In the genomic region with DNA sequence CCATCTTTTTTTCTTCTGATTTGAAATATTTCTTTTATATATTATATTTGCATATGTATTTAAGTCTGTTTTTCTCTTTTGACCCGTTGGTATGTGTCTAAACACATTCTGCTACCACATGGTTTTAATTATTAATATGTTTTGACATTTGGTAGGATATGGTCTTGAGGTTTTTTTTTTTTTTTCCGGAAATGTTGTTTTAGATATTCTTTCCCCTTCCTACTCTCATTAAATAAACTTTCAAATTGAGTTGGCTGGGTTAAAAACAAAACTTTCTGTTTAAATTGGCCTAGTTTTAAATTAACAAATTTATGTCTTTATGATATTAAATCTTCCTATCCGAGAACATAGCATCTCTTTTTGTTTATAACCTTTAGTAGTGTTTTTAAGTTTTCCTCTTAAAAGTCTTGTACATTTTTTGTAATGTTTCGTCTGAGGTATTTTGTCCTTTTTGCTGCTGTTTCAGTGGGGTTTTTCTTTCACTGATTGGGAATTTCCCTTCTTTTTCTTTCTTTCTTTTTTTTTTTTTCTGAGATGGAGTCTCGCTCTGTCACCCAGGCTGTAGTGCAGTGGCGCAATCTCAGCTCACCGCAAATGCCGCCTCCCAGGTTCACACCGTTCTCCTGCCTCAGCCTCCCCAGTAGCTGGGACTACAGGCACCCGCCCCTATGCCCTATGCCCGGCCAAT, we compare ENCODE assay signal across 8 cellular contexts. TPM values are rescaled to one million over a fixed set of nuclear protein-coding genes. Genes with fewer than 3 reads are reported as not detected.
A peak's percentile ranks its signal among the peaks of the same experiment; 100 is the strongest.
DNase-seq lines count a peak whose midpoint lies in the region; ATAC-seq and TF ChIP-seq lines count a peak whose summit lies in the region.

No MANE protein-coding gene starts in this region.

- no peaks in the 10 kb centered on the region for H3K27me3 Mint-ChIP-seq in activated B cell treated with CpG ODN at 0.5 μM for 24 hours
- no peaks in the 10 kb centered on the region for H3K27me3 Mint-ChIP-seq in naive thymus-derived CD4-positive, alpha-beta T cell

- peak overlapping the region; percentile 93 for H3K27ac Mint-ChIP-seq in activated B cell treated with CpG ODN at 0.5 μM for 24 hours
- peak overlapping the region in 3 of 9 donors; percentile 20 to 50 (median 45) for H3K27ac Mint-ChIP-seq in naive thymus-derived CD4-positive, alpha-beta T cell

- no peak for TF ChIP-seq EP300 in gastroesophageal sphincter (IDR thresholded peaks at IDR 0.05)

- H3K36me3 Mint-ChIP-seq in activated B cell treated with CpG ODN at 0.5 μM for 24 hours (ENCODE audit: low read depth) = peaks cover 14% of the 10 kb centered on the region
- H3K36me3 Mint-ChIP-seq in naive thymus-derived CD4-positive, alpha-beta T cell = peaks cover 3 to 36% (median 10%) of the 10 kb centered on the region in 5 donors

- H3K27ac ChIP-seq in naive thymus-derived CD4-positive, alpha-beta T cell (ENCODE audit: low read depth, low read length) = no peak overlapping the region
- no peak overlapping the region for H3K27ac ChIP-seq in gastroesophageal sphincter

- CTCF ChIA-PET in activated B cell treated with CpG ODN at 0.5 μM for 24 hours (lab: Charles Lee) = no interaction called here
- CTCF ChIA-PET in naive thymus-derived CD4-positive, alpha-beta T cell (lab: Charles Lee) = no interaction called here

- H3K27me3 ChIP-seq in naive thymus-derived CD4-positive, alpha-beta T cell (ENCODE audit: control insufficient read depth in 2 of 2, insufficient read depth in 2 of 2, low read length in 2 of 2) = no peaks in the 10 kb centered on the region
- no peaks in the 10 kb centered on the region for H3K27me3 ChIP-seq in gastroesophageal sphincter

- H3K9me3 Mint-ChIP-seq in activated B cell treated with CpG ODN at 0.5 μM for 24 hours = no peaks in the 10 kb centered on the region
- H3K9me3 Mint-ChIP-seq in naive thymus-derived CD4-positive, alpha-beta T cell = no peaks in the 10 kb centered on the region

- intact Hi-C loops in activated B cell treated with CpG ODN at 0.5 μM for 24 hours (cut with micrococcal nuclease) = loop anchor here (1.0 to 2.0 kb wide), 3 partner anchors 14 to 25 kb away; partner anchors contain the start of gene STAM
- intact Hi-C loops in naive thymus-derived CD4-positive, alpha-beta T cell (cut with micrococcal nuclease) = loop anchor here in 1 of 2 donors (2.0 kb wide), 1 partner anchor 25 kb away; the partner anchor contains the start of gene STAM

- peaks cover 43% of the 10 kb centered on the region for H3K4me1 Mint-ChIP-seq in activated B cell treated with CpG ODN at 0.5 μM for 24 hours
- H3K4me1 Mint-ChIP-seq in naive thymus-derived CD4-positive, alpha-beta T cell = peaks cover 28 to 71% (median 54%) of the 10 kb centered on the region in 7 donors

- 69 to 78% methylated on average over 4 to 11 of the region's 11 CpGs for WGBS in gastroesophageal sphincter (ENCODE audit: low coverage in 1 of 2), 2 donors

- peaks cover 10 to 11% of the 10 kb centered on the region in 2 donors for H3K4me1 ChIP-seq in naive thymus-derived CD4-positive, alpha-beta T cell (ENCODE audit: control insufficient read depth in 2 of 2, insufficient read depth in 2 of 2, low read length in 2 of 2)
- H3K4me1 ChIP-seq in gastroesophageal sphincter = peaks cover 0 to 25% (median 0%) of the 10 kb centered on the region in 3 donors

- POLR2A ChIA-PET in activated B cell treated with CpG ODN at 0.5 μM for 24 hours (lab: Charles Lee) = interaction anchor here (0.7 to 3.2 kb wide), 8 partner anchors 11 to 851 kb away, joined by 3 to 27 read pairs (median 6); partner anchors contain the start of genes STAM and VIM
- POLR2A ChIA-PET in naive thymus-derived CD4-positive, alpha-beta T cell (lab: Charles Lee) = no interaction called here

- TF ChIP-seq CTCF in activated B cell treated with CpG ODN at 0.5 μM for 24 hours (IDR thresholded peaks at IDR 0.05) (no peak), gastroesophageal sphincter (IDR thresholded peaks at IDR 0.05) (no peak)

- peak overlapping the region; percentile 83 for H3K4me3 Mint-ChIP-seq in activated B cell treated with CpG ODN at 0.5 μM for 24 hours
- peak overlapping the region in 7 of 10 donors; percentile 12 to 51 (median 32) for H3K4me3 Mint-ChIP-seq in naive thymus-derived CD4-positive, alpha-beta T cell

- peak; percentile 31 for DNase-seq in activated B cell treated with CpG ODN at 0.5 μM for 24 hours
- peak in 2 of 9 donors; percentile 9 to 32 for DNase-seq in naive thymus-derived CD4-positive, alpha-beta T cell
- no peak for DNase-seq in NCI-H146 (lab: John Stamatoyannopoulos, UW)
- DNase-seq in NOMO-1 treated with dmso at 0.1 percent for 144 hours (lab: John Stamatoyannopoulos, UW; ENCODE audit: unreplicated experiment) = no peak

- ATAC-seq in GM18858 (IDR thresholded peaks at IDR 0.05; ENCODE audit: unreplicated experiment) (peak; percentile 66), HG02642 (IDR thresholded peaks at IDR 0.05; ENCODE audit: poor library complexity, unreplicated experiment) (peak; percentile 64), activated B cell treated with CpG ODN at 0.5 μM for 24 hours (ENCODE audit: low read depth) (peak; percentile 82), HG03521 (IDR thresholded peaks at IDR 0.05; ENCODE audit: unreplicated experiment) (no peak), gastroesophageal sphincter (no peak)
- ATAC-seq in naive thymus-derived CD4-positive, alpha-beta T cell = peak; percentile 58

- no peak for TF ChIP-seq POLR2A in gastroesophageal sphincter (IDR thresholded peaks at IDR 0.05)

- no peaks in the 10 kb centered on the region for H3K9me3 ChIP-seq in naive thymus-derived CD4-positive, alpha-beta T cell (ENCODE audit: control insufficient read depth in 2 of 3, low read length in 3 of 3)
- H3K9me3 ChIP-seq in gastroesophageal sphincter = no peaks in the 10 kb centered on the region

- no peak overlapping the region for H3K4me3 ChIP-seq in naive thymus-derived CD4-positive, alpha-beta T cell (ENCODE audit: low read length)
- H3K4me3 ChIP-seq in gastroesophageal sphincter = no peak overlapping the region

- no peaks in the 10 kb centered on the region for H3K36me3 ChIP-seq in naive thymus-derived CD4-positive, alpha-beta T cell (ENCODE audit: control insufficient read depth in 2 of 3, insufficient read depth in 3 of 3, low read length in 3 of 3)
- H3K36me3 ChIP-seq in gastroesophageal sphincter = no peaks in the 10 kb centered on the region

RNA-seq across cellular contexts. Expression of gene STAM, which starts 25.4 kb away (rescaled TPM):
- total RNA-seq in activated B cell treated with CpG ODN at 0.5 μM for 24 hours = 25.5 and 28.7 TPM in 2 replicates
- 10 to 100 TPM; 18.3 to 25.4 (median 19.6) TPM for total RNA-seq in naive thymus-derived CD4-positive, alpha-beta T cell
- 10 to 100 TPM; 11.9 to 13.6 TPM for polyA plus RNA-seq in naive thymus-derived CD4-positive, alpha-beta T cell
- total RNA-seq in gastroesophageal sphincter = 100 to 1,000 TPM in 1 of 4 donors, 10 to 100 TPM in 3; 14.9 to 192 (median 19.2) TPM

RNA-seq across cellular contexts. Expression of gene HACD1, which starts 52.2 kb away (rescaled TPM):
- total RNA-seq in activated B cell treated with CpG ODN at 0.5 μM for 24 hours (1.8 and 2.6 TPM in 2 replicates), gastroesophageal sphincter (10 to 100 TPM; 46.7 to 96.7 (median 82.6) TPM)
- total RNA-seq in naive thymus-derived CD4-positive, alpha-beta T cell = 1 to 10 TPM in 1 of 5 experiments, under 1 TPM in 2, not detected in 2; 0.24 to 1.6 (median 0.80) TPM
- polyA plus RNA-seq in naive thymus-derived CD4-positive, alpha-beta T cell = 1 to 10 TPM in 1 of 2 donors, not detected in 1; 1.5 TPM

Comparison
In these comparisons a context has a peak if more than half of its experiments do, and no peak if none do; other contexts are left out.
1. ATAC-seq: peak in GM18858 (single experiment), HG02642 (single experiment), activated B cell treated with CpG ODN at 0.5 μM for 24 hours (single experiment) and naive thymus-derived CD4-positive, alpha-beta T cell (single experiment); none in HG03521 (single experiment) and gastroesophageal sphincter (single experiment).
2. RNA of gene HACD1, which starts 52.2 kb away (total RNA-seq): 46.7 to 96.7 TPM in gastroesophageal sphincter; 1.8 to 2.6 TPM in activated B cell treated with CpG ODN at 0.5 μM for 24 hours and 0.24 to 1.6 TPM in naive thymus-derived CD4-positive, alpha-beta T cell; every median in the first group is over 10 times any median in the second.